ENCODE assay signal across 22 cellular contexts in genomic region chr14:98408024-98408555, GRCh38.
DNase-seq lines count a peak whose midpoint lies in the region; ATAC-seq lines count a peak whose summit lies in the region.
"Had no signal": no experiment of that assay in that cellular context is flagged by ENCODE, and none has a peak within 500 bp of the region (broad histone marks: within the 10 kb centered on the region; RNA-seq: fewer than 3 reads in every experiment).

No MANE protein-coding gene starts in this region.

- H4K8ac ChIP-seq in neuronal stem cell (ENCODE audit: low read depth, low read length): no peak overlapping the region

- ATAC-seq in stimulated activated naive CD8-positive, alpha-beta T cell treated with anti-CD3 and anti-CD28 coated beads, Interleukin-15, amount 100 ng/mL, for 72 hours: no peak
- ATAC-seq in HG03025 (IDR thresholded peaks at IDR 0.05; ENCODE audit: low FRiP score, unreplicated experiment) (no peak), HG03457 (IDR thresholded peaks at IDR 0.05; ENCODE audit: unreplicated experiment) (no peak)
- ATAC-seq: HepG2 had no signal

- peaks cover 23% of the 10 kb centered on the region for H3K4me1 Mint-ChIP-seq in stimulated activated naive CD8-positive, alpha-beta T cell treated with anti-CD3 and anti-CD28 coated beads, Interleukin-15, Interleukin-2, amounts not matched to agents 100 ng/mL and 50 ng/mL, for 24 hours (ENCODE audit: low read depth)
- H3K4me1 Mint-ChIP-seq in stimulated activated naive CD8-positive, alpha-beta T cell treated with anti-CD3 and anti-CD28 coated beads, Interleukin-15, amount 100 ng/mL, for 72 hours: peaks cover 16% of the 10 kb centered on the region

- no peaks in the 10 kb centered on the region for H3K36me3 Mint-ChIP-seq in stimulated activated naive CD8-positive, alpha-beta T cell treated with anti-CD3 and anti-CD28 coated beads, Interleukin-15, Interleukin-2, amounts not matched to agents 100 ng/mL and 50 ng/mL, for 24 hours (ENCODE audit: low read depth)
- H3K36me3 Mint-ChIP-seq: CD4-positive, CD25-positive, alpha-beta regulatory T cell had no signal

- no peak overlapping the region for H3K27ac ChIP-seq in neuronal stem cell (replicated peaks; ENCODE audit: low read length)
- H3K27ac ChIP-seq: BLaER1, GM23248, SK-N-MC had no signal

- no peak overlapping the region for H3K14ac ChIP-seq in neuronal stem cell (ENCODE audit: low read length)

- H3K4ac ChIP-seq in neuronal stem cell (ENCODE audit: low read length): no peak overlapping the region

- H3K23ac ChIP-seq in neuronal stem cell (ENCODE audit: low read depth, low read length, poor library complexity): no peak overlapping the region

- H3K9me3 Mint-ChIP-seq in stimulated activated naive CD8-positive, alpha-beta T cell treated with anti-CD3 and anti-CD28 coated beads, Interleukin-15, Interleukin-2, amounts not matched to agents 100 ng/mL and 50 ng/mL, for 24 hours: peaks cover 9% of the 10 kb centered on the region
- no peaks in the 10 kb centered on the region for H3K9me3 Mint-ChIP-seq in stimulated activated naive CD8-positive, alpha-beta T cell treated with anti-CD3 and anti-CD28 coated beads, Interleukin-15, amount 100 ng/mL, for 72 hours

- H3K4me3 ChIP-seq in neuronal stem cell (ENCODE audit: low read length in 2 of 2): no peak overlapping the region
- H3K4me3 ChIP-seq: BLaER1, GM23248, SK-N-MC had no signal

- H3K4me1 ChIP-seq in neuronal stem cell (ENCODE audit: control insufficient read depth in 2 of 2, insufficient read depth in 1 of 2, low read depth in 1 of 2, low read length in 2 of 2): peaks cover 0 to 2% of the 10 kb centered on the region in 2 donors

- H3K36me3 ChIP-seq in neuronal stem cell (replicated peaks in 1 of 2; ENCODE audit: control insufficient read depth in 2 of 2, insufficient read depth in 2 of 2, low read length in 2 of 2): no peaks in the 10 kb centered on the region
- H3K36me3 ChIP-seq: BLaER1 had no signal

- no peak overlapping the region for H3K4me2 ChIP-seq in neuronal stem cell (ENCODE audit: insufficient read depth, low read length, poor library complexity, severe bottlenecking)
- H3K4me2 ChIP-seq: BLaER1 had no signal

- no peaks in the 10 kb centered on the region for H3K9me3 ChIP-seq in neuronal stem cell (replicated peaks in 1 of 2; ENCODE audit: control insufficient read depth in 2 of 2, insufficient read depth in 1 of 2, low read depth in 1 of 2, low read length in 2 of 2)
- H3K9me3 ChIP-seq: BLaER1 had no signal

- no peaks in the 10 kb centered on the region for H3K27me3 Mint-ChIP-seq in stimulated activated naive CD8-positive, alpha-beta T cell treated with anti-CD3 and anti-CD28 coated beads, Interleukin-15, Interleukin-2, amounts not matched to agents 100 ng/mL and 50 ng/mL, for 24 hours
- no peaks in the 10 kb centered on the region for H3K27me3 Mint-ChIP-seq in stimulated activated naive CD8-positive, alpha-beta T cell treated with anti-CD3 and anti-CD28 coated beads, Interleukin-15, amount 100 ng/mL, for 72 hours
- H3K27me3 Mint-ChIP-seq: CD4-positive, CD25-positive, alpha-beta regulatory T cell had no signal

- H4K91ac ChIP-seq in neuronal stem cell (ENCODE audit: low read depth, low read length, poor library complexity): no peak overlapping the region

- no peaks in the 10 kb centered on the region for H3K27me3 ChIP-seq in neuronal stem cell (ENCODE audit: control insufficient read depth in 3 of 3, insufficient read depth in 3 of 3, low read depth in 1 of 3, low read length in 3 of 3)
- H3K27me3 ChIP-seq: BLaER1 had no signal

- H3K79me1 ChIP-seq in neuronal stem cell (ENCODE audit: low read depth, low read length): no peaks in the 10 kb centered on the region

- no peak overlapping the region for H3K18ac ChIP-seq in neuronal stem cell (ENCODE audit: low read length)

- no peak overlapping the region for H3K9ac ChIP-seq in neuronal stem cell (ENCODE audit: low read depth, low read length, poor library complexity)
- H3K9ac ChIP-seq: BLaER1, GM23248 had no signal

- no peak overlapping the region for H2AK5ac ChIP-seq in neuronal stem cell (ENCODE audit: low read depth, low read length)

- no peak overlapping the region for H2BK15ac ChIP-seq in neuronal stem cell (ENCODE audit: low read length)

- peak overlapping the region; percentile 7 for H2AFZ ChIP-seq in neuronal stem cell (ENCODE audit: low read length)
- H2AFZ ChIP-seq: GM23248 had no signal

- no peak for DNase-seq in stimulated activated naive CD8-positive, alpha-beta T cell treated with anti-CD3 and anti-CD28 coated beads, Interleukin-15, amount 100 ng/mL, for 72 hours
- DNase-seq in globus pallidus (ENCODE audit: low spot score) (peak; percentile 28), neuronal stem cell (ENCODE audit: low spot score) (no peak), activated gamma-delta T cell (lab: John Stamatoyannopoulos, UW) (no peak)
- DNase-seq: CD4-positive, CD25-positive, alpha-beta regulatory T cell; DMS153; GM23248; HCEC 1CT; Kasumi-1; NCI-H1105; NCI-H1436 treated with DMSO at 0.1 percent for 48 hours; NCI-H187 treated with DMSO at 0.1 percent for 48 hours; NCI-H446; NCI-H524 treated with DMSO at 0.1 percent for 48 hours; NCI-H774; SIG-M5 had no signal

- no peak overlapping the region for H2BK5ac ChIP-seq in neuronal stem cell (ENCODE audit: low read length)

- peak overlapping the region; percentile 59 for H3K27ac Mint-ChIP-seq in stimulated activated naive CD8-positive, alpha-beta T cell treated with anti-CD3 and anti-CD28 coated beads, Interleukin-15, Interleukin-2, amounts not matched to agents 100 ng/mL and 50 ng/mL, for 24 hours
- peak overlapping the region in 1 of 2 donors; percentile 70 for H3K27ac Mint-ChIP-seq in stimulated activated naive CD8-positive, alpha-beta T cell treated with anti-CD3 and anti-CD28 coated beads, Interleukin-15, amount 100 ng/mL, for 72 hours

- H2BK120ac ChIP-seq in neuronal stem cell (ENCODE audit: low read depth, low read length): no peak overlapping the region

- WGBS in neuronal stem cell (ENCODE audit: extremely low coverage in 2 of 2, insufficient read length in 2 of 2, insufficient replicate concordance in 1 of 2), 2 donors: no CpG with 5 or more reads among the region's 6 CpGs

- H2BK12ac ChIP-seq in neuronal stem cell (ENCODE audit: low read length): no peak overlapping the region

- peak overlapping the region; percentile 28 for H3K4me3 Mint-ChIP-seq in stimulated activated naive CD8-positive, alpha-beta T cell treated with anti-CD3 and anti-CD28 coated beads, Interleukin-15, Interleukin-2, amounts not matched to agents 100 ng/mL and 50 ng/mL, for 24 hours
- no peak overlapping the region for H3K4me3 Mint-ChIP-seq in stimulated activated naive CD8-positive, alpha-beta T cell treated with anti-CD3 and anti-CD28 coated beads, Interleukin-15, amount 100 ng/mL, for 72 hours
- H3K4me3 Mint-ChIP-seq: CD4-positive, CD25-positive, alpha-beta regulatory T cell had no signal
